Comparison of ENCODE assay signal across 10 cellular contexts in the genomic region with DNA sequence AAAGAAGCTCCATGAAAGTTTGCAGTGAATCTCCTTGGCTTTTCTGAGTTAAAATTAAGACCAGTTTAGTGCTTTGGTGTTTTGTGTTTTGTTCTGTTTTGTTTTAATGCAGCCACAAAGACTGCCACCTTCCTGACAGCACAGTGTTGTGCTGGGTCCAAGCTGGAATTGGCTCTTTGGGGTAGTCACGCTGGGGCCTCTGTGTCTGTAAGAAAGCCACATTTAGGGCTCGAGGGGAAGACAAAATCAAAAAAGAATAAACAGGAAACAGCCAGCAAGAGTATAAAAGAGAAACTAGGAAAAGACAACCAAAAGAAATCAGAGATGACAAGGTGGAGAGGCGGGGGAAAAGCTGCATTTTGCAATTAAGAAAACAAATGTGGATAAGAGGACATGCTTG.
DNase-seq lines count a peak whose midpoint lies in the region; ATAC-seq and TF ChIP-seq lines count a peak whose summit lies in the region.
"Had no signal": no experiment of that assay in that cellular context is flagged by ENCODE, and none has a peak within 500 bp of the region (broad histone marks: within the 10 kb centered on the region; RNA-seq: fewer than 3 reads in every experiment).

No MANE protein-coding gene starts in this region.

- DNase-seq in H4 (ENCODE audit: low spot score): peak; percentile 66
- DNase-seq in activated CD8-positive, alpha-beta T cell treated with anti-CD3 and anti-CD28 coated beads for 36 hours: no peak
- no peak for DNase-seq in left cardiac atrium
- no peak for DNase-seq in sciatic nerve (ENCODE audit: low spot score)
- DNase-seq in HEK293T (ENCODE audit: extremely low spot score): no peak
- no peak for DNase-seq in cerebellar cortex (ENCODE audit: low spot score)
- no peak for DNase-seq in NOMO-1 (lab: John Stamatoyannopoulos, UW; ENCODE audit: unreplicated experiment in 2 of 2)
- DNase-seq: activated CD4-positive, alpha-beta T cell treated with anti-CD3 and anti-CD28 coated beads for 4 hours had no signal

- intact Hi-C loops in activated CD8-positive, alpha-beta T cell treated with anti-CD3 and anti-CD28 coated beads for 36 hours (cut with micrococcal nuclease): no loop called here
- intact Hi-C loops in left cardiac atrium (cut with DNase I) (no loop called here), sciatic nerve (cut with DNase I) (no loop called here)

- no peak overlapping the region for H3K4me3 Mint-ChIP-seq in activated CD8-positive, alpha-beta T cell treated with anti-CD3 and anti-CD28 coated beads for 36 hours
- H3K4me3 Mint-ChIP-seq: IgD-negative memory B cell had no signal

- peaks cover 43% of the 10 kb centered on the region for H3K36me3 Mint-ChIP-seq in activated CD8-positive, alpha-beta T cell treated with anti-CD3 and anti-CD28 coated beads for 36 hours (ENCODE audit: low read depth)

- H3K27ac Mint-ChIP-seq in activated CD8-positive, alpha-beta T cell treated with anti-CD3 and anti-CD28 coated beads for 36 hours: peak overlapping the region; percentile 80

- POLR2A ChIA-PET in activated CD8-positive, alpha-beta T cell treated with anti-CD3 and anti-CD28 coated beads for 36 hours (lab: Charles Lee): no interaction called here
- POLR2A ChIA-PET in HEK293T (lab: Yijun Ruan, JAX): no interaction called here

- CTCF ChIA-PET in activated CD8-positive, alpha-beta T cell treated with anti-CD3 and anti-CD28 coated beads for 36 hours (lab: Charles Lee): interaction anchor here (1.8 kb wide), 1 partner anchor 13 kb away, joined by 8 read pairs; no protein-coding TSS in a partner anchor
- CTCF ChIA-PET in HEK293T (lab: Yijun Ruan, JAX): interaction anchor here (0.6 kb wide), 1 partner anchor 374 kb away, joined by 3 read pairs; no protein-coding TSS in a partner anchor

- peak; percentile 34 for ATAC-seq in activated CD8-positive, alpha-beta T cell treated with anti-CD3 and anti-CD28 coated beads for 36 hours
- peak; percentile 50 to 51 for ATAC-seq in left cardiac atrium
- peak; percentile 63 for ATAC-seq in sciatic nerve
- no peak for ATAC-seq in HG02840 (IDR thresholded peaks at IDR 0.05; ENCODE audit: low FRiP score, unreplicated experiment)

- H3K4me1 Mint-ChIP-seq in activated CD8-positive, alpha-beta T cell treated with anti-CD3 and anti-CD28 coated beads for 36 hours (ENCODE audit: low read depth): peaks cover 58% of the 10 kb centered on the region

- TF ChIP-seq CTCF in activated CD8-positive, alpha-beta T cell treated with anti-CD3 and anti-CD28 coated beads for 36 hours (IDR thresholded peaks at IDR 0.05): no peak

- H3K9me3 Mint-ChIP-seq in activated CD8-positive, alpha-beta T cell treated with anti-CD3 and anti-CD28 coated beads for 36 hours: peaks cover 6% of the 10 kb centered on the region
- H3K9me3 Mint-ChIP-seq: IgD-negative memory B cell had no signal

- no peaks in the 10 kb centered on the region for H3K27me3 Mint-ChIP-seq in activated CD8-positive, alpha-beta T cell treated with anti-CD3 and anti-CD28 coated beads for 36 hours
- H3K27me3 Mint-ChIP-seq: IgD-negative memory B cell had no signal

TF ChIP-seq in HEK293T, 16 proteins besides CTCF, POLR2A, EP300 and RAD21:
- TF ChIP-seq TARDBP (IDR thresholded peaks at IDR 0.05) (no peak), LEF1 (IDR thresholded peaks at IDR 0.05; ENCODE audit: borderline replicate concordance) (no peak), ARNT (IDR thresholded peaks at IDR 0.05) (no peak), BHLHE40 (IDR thresholded peaks at IDR 0.05; ENCODE audit: borderline replicate concordance) (no peak), L3MBTL2 (conservative IDR thresholded peaks at IDR 0.05) (no peak), SUZ12 (IDR thresholded peaks at IDR 0.05) (no peak), SP1 (IDR thresholded peaks at IDR 0.05) (no peak), CTBP1 (IDR thresholded peaks at IDR 0.05; ENCODE audit: borderline replicate concordance) (no peak), PKNOX1 (IDR thresholded peaks at IDR 0.05) (no peak), FOXA1 (IDR thresholded peaks at IDR 0.05) (no peak), ZNF384 (IDR thresholded peaks at IDR 0.05) (no peak), HDGF (IDR thresholded peaks at IDR 0.05; ENCODE audit: borderline replicate concordance) (no peak), FOXM1 (IDR thresholded peaks at IDR 0.05; ENCODE audit: borderline replicate concordance) (no peak), FOXK2 (IDR thresholded peaks at IDR 0.05) (no peak)
